ENCODE assay signal across 8 cellular contexts in the genomic region with DNA sequence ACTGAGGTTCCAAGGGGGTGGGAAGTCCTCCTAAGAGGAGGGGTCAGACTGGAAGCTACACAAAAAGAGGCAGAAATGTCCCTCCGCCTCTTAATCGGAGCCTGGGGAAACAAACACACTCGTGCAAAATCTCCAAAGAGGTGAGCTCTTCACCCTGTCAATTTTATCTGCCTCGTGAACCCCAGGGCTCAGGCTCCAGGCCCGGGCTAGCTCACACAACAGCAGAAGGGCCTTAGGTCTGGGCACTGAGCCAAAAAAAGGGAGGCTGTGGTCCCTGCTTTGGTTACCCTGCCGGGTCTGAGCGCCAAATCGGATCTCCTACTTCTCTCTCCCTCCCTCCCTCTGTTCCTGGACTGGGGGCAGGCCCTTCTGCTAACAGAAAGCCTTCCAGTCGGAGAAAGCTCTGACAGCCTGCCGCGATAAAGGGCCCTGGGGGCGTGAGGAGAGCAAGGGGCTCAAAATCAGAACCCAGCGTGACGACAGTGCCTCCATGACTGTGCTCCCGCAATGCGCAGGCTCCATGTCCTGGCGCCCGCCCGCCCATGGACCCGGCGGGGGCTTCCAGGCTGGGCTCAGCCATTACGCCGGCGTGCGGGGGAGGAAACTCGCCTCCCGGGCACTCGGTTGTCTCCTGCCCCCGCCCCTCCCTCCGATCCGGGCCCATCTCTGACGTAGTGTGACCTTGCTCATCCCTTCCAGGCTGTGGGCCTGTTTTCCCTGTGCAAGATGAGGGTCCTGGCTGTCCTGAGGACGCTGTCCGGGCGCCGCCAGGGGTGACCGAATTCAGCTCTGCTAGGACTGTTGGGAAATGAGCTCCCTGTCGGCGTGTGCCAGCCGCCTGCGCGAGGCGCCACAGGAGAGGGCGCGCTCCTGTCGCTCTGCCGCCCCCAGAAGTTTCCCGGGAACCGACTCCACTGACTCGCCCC. TPM values are rescaled to one million over a fixed set of nuclear protein-coding genes. Genes with fewer than 3 reads are reported as not detected.
DNase-seq lines count a peak whose midpoint lies in the region; ATAC-seq and TF ChIP-seq lines count a peak whose summit lies in the region.

No MANE protein-coding gene starts in this region.

- DNase-seq in ACHN: peak; percentile 78
- peak; percentile 89 for DNase-seq in NCI-H2227 (lab: John Stamatoyannopoulos, UW; ENCODE audit: unreplicated experiment)
- peak; percentile 77 for DNase-seq in WTC11 (ENCODE audit: low spot score)
- peak; percentile 88 to 94 for DNase-seq in cardiac fibroblast (ENCODE audit: low read depth in 2 of 2)
- DNase-seq in iris pigment epithelial cell (ENCODE audit: low read depth): peak; percentile 92
- DNase-seq in smooth muscle cell of the brain vasculature (ENCODE audit: low read depth, low spot score): peak; percentile 70

- peak overlapping the region; percentile 84 for H3K27ac Mint-ChIP-seq in WTC11

- POLR2A ChIA-PET in WTC11 (lab: Charles Lee): interaction anchor here (0.6 to 1.9 kb wide), 10 partner anchors 9 to 273 kb away, joined by 3 to 11 read pairs (median 4); a partner anchor contains a TSS

- peak overlapping the region; percentile 83 for H3K4me3 Mint-ChIP-seq in WTC11

- H3K4me1 Mint-ChIP-seq in WTC11: peaks cover 13% of the 10 kb centered on the region

- CTCF ChIA-PET in WTC11 (lab: Charles Lee): interaction anchor here (0.7 to 3.4 kb wide), 24 partner anchors 9 to 285 kb away, joined by 3 to 24 read pairs (median 4); a partner anchor contains a TSS

- H3K27me3 Mint-ChIP-seq in WTC11 (ENCODE audit: low read depth): peaks cover 38% of the 10 kb centered on the region

- in situ Hi-C loops in ACHN (cut with HindIII; ENCODE audit: low pct_ligation_motif_present, low pct_unique_long_range_greater_than_20kb, low sequenced_read_pairs): no loop called here

- H3K36me3 Mint-ChIP-seq in WTC11: no peaks in the 10 kb centered on the region

- H3K4me3 ChIP-seq in cardiac fibroblast (replicated peaks in 1 of 2; ENCODE audit: low read depth in 2 of 2, low read length in 2 of 2): peak overlapping the region; percentile 64 to 71

- TF ChIP-seq CTCF in WTC11 (IDR thresholded peaks at IDR 0.05): no peak
- peak; percentile 13 for TF ChIP-seq CTCF in cardiac fibroblast (IDR thresholded peaks at IDR 0.05; ENCODE audit: low read depth, low read length)

- no peaks in the 10 kb centered on the region for H3K9me3 Mint-ChIP-seq in WTC11

- ATAC-seq in GM18870 (IDR thresholded peaks at IDR 0.05; ENCODE audit: unreplicated experiment): peak; percentile 36
- peak; percentile 33 for ATAC-seq in HG03159 (IDR thresholded peaks at IDR 0.05; ENCODE audit: unreplicated experiment)
- ATAC-seq in WTC11: peak; percentile 57

TF ChIP-seq in WTC11, 78 proteins besides CTCF, POLR2A, EP300 and RAD21 (continues in another document):
- TF ChIP-seq ZNF263 (CRISPR knock-in tag; IDR thresholded peaks at IDR 0.05; ENCODE audit: low read depth): no peak
- peak; percentile 48; the same call in 1 of the 2 replicates for TF ChIP-seq FOXP1 (CRISPR knock-in tag; IDR thresholded peaks at IDR 0.05; ENCODE audit: borderline replicate concordance)
- no peak for TF ChIP-seq ETV6 (CRISPR knock-in tag; IDR thresholded peaks at IDR 0.05)
- TF ChIP-seq RELA (CRISPR knock-in tag; IDR thresholded peaks at IDR 0.05; ENCODE audit: borderline replicate concordance): no peak
- peak; percentile 8; the same call in 1 of the 2 replicates for TF ChIP-seq FOXK1 (CRISPR knock-in tag; IDR thresholded peaks at IDR 0.05)
- TF ChIP-seq NR2C2 (CRISPR knock-in tag; IDR thresholded peaks at IDR 0.05): no peak
- TF ChIP-seq, protein P1, sequence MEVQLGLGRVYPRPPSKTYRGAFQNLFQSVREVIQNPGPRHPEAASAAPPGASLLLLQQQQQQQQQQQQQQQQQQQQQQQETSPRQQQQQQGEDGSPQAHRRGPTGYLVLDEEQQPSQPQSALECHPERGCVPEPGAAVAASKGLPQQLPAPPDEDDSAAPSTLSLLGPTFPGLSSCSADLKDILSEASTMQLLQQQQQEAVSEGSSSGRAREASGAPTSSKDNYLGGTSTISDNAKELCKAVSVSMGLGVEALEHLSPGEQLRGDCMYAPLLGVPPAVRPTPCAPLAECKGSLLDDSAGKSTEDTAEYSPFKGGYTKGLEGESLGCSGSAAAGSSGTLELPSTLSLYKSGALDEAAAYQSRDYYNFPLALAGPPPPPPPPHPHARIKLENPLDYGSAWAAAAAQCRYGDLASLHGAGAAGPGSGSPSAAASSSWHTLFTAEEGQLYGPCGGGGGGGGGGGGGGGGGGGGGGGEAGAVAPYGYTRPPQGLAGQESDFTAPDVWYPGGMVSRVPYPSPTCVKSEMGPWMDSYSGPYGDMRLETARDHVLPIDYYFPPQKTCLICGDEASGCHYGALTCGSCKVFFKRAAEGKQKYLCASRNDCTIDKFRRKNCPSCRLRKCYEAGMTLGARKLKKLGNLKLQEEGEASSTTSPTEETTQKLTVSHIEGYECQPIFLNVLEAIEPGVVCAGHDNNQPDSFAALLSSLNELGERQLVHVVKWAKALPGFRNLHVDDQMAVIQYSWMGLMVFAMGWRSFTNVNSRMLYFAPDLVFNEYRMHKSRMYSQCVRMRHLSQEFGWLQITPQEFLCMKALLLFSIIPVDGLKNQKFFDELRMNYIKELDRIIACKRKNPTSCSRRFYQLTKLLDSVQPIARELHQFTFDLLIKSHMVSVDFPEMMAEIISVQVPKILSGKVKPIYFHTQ (CRISPR knock-in tag; IDR thresholded peaks at IDR 0.05): no peak
- TF ChIP-seq NR3C1 (CRISPR knock-in tag; conservative IDR thresholded peaks at IDR 0.05; ENCODE audit: low read depth): no peak
- TF ChIP-seq TEAD4 (CRISPR knock-in tag; IDR thresholded peaks at IDR 0.05): no peak
- peak; percentile 15 for TF ChIP-seq MYBL2 (CRISPR knock-in tag; IDR thresholded peaks at IDR 0.05)
- TF ChIP-seq CREB1 (CRISPR knock-in tag; IDR thresholded peaks at IDR 0.05): no peak
- TF ChIP-seq NFE2L1 (CRISPR knock-in tag; IDR thresholded peaks at IDR 0.05): peak; percentile 65; the same call in 1 of the 2 replicates
- TF ChIP-seq NR1H2 (CRISPR knock-in tag; IDR thresholded peaks at IDR 0.05): no peak
- TF ChIP-seq, protein P2, sequence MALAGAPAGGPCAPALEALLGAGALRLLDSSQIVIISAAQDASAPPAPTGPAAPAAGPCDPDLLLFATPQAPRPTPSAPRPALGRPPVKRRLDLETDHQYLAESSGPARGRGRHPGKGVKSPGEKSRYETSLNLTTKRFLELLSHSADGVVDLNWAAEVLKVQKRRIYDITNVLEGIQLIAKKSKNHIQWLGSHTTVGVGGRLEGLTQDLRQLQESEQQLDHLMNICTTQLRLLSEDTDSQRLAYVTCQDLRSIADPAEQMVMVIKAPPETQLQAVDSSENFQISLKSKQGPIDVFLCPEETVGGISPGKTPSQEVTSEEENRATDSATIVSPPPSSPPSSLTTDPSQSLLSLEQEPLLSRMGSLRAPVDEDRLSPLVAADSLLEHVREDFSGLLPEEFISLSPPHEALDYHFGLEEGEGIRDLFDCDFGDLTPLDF (CRISPR knock-in tag; IDR thresholded peaks at IDR 0.05): no peak; the same call in 1 of the 2 replicates
- no peak for TF ChIP-seq ZNF121 (CRISPR knock-in tag; IDR thresholded peaks at IDR 0.05)
- TF ChIP-seq, protein P3, sequence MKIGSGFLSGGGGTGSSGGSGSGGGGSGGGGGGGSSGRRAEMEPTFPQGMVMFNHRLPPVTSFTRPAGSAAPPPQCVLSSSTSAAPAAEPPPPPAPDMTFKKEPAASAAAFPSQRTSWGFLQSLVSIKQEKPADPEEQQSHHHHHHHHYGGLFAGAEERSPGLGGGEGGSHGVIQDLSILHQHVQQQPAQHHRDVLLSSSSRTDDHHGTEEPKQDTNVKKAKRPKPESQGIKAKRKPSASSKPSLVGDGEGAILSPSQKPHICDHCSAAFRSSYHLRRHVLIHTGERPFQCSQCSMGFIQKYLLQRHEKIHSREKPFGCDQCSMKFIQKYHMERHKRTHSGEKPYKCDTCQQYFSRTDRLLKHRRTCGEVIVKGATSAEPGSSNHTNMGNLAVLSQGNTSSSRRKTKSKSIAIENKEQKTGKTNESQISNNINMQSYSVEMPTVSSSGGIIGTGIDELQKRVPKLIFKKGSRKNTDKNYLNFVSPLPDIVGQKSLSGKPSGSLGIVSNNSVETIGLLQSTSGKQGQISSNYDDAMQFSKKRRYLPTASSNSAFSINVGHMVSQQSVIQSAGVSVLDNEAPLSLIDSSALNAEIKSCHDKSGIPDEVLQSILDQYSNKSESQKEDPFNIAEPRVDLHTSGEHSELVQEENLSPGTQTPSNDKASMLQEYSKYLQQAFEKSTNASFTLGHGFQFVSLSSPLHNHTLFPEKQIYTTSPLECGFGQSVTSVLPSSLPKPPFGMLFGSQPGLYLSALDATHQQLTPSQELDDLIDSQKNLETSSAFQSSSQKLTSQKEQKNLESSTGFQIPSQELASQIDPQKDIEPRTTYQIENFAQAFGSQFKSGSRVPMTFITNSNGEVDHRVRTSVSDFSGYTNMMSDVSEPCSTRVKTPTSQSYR (CRISPR knock-in tag; IDR thresholded peaks at IDR 0.05): no peak
- TF ChIP-seq GRHL2 (CRISPR knock-in tag; IDR thresholded peaks at IDR 0.05; ENCODE audit: insufficient replicate concordance, severe bottlenecking): no peak
- 0 out of 2 replicates have a peak, but pooled peaks have one; percentile 11 for TF ChIP-seq CREM (CRISPR knock-in tag; IDR thresholded peaks at IDR 0.05)
- 0 out of 2 replicates have a peak, but pooled peaks have one; percentile 74 for TF ChIP-seq JUN (CRISPR knock-in tag; IDR thresholded peaks at IDR 0.05)
- TF ChIP-seq ZNF396 (CRISPR knock-in tag; IDR thresholded peaks at IDR 0.05; ENCODE audit: borderline replicate concordance): no peak
- no peak for TF ChIP-seq ZNF138 (CRISPR knock-in tag; conservative IDR thresholded peaks at IDR 0.05)
- TF ChIP-seq, protein P4, sequence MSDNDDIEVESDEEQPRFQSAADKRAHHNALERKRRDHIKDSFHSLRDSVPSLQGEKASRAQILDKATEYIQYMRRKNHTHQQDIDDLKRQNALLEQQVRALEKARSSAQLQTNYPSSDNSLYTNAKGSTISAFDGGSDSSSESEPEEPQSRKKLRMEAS (CRISPR knock-in tag; IDR thresholded peaks at IDR 0.05): no peak
- TF ChIP-seq SP1 (CRISPR knock-in tag; conservative IDR thresholded peaks at IDR 0.05): no peak; the same call in 1 of the 2 replicates
- TF ChIP-seq, protein P5, sequence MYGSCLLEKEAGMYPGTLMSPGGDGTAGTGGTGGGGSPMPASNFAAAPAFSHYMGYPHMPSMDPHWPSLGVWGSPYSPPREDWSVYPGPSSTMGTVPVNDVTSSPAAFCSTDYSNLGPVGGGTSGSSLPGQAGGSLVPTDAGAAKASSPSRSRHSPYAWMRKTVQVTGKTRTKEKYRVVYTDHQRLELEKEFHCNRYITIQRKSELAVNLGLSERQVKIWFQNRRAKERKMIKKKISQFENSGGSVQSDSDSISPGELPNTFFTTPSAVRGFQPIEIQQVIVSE (CRISPR knock-in tag; IDR thresholded peaks at IDR 0.05; ENCODE audit: borderline replicate concordance): no peak
- TF ChIP-seq SOX15 (CRISPR knock-in tag; IDR thresholded peaks at IDR 0.05): no peak

RNA-seq across cellular contexts. Expression of a gene that starts 0.9 kb away (rescaled TPM):
- 0.34 to 0.50 TPM (median 0.35 TPM) in 3 replicates for total RNA-seq in WTC11 (2021)

RNA-seq across cellular contexts. Expression of a gene that starts 35.8 kb away (rescaled TPM):
- total RNA-seq in WTC11 (2021): 10.6 to 15.2 TPM (median 11.4 TPM) in 3 replicates

Comparison
In these comparisons a context has a peak if more than half of its experiments do, and no peak if none do; other contexts are left out.
1. Peak in every context shown above with its lines: DNase-seq, ATAC-seq and H3K4me3 ChIP-seq.